In genomic region chr13:74338341-74338740, GRCh38 we compare ENCODE assay signal across 3 cellular contexts.
TF ChIP-seq lines count a peak whose summit lies in the region.

No MANE protein-coding gene starts in this region.

TF ChIP-seq in A549, 52 proteins besides CTCF, POLR2A, EP300 and RAD21 (continued from another document):
- peak; percentile 55 for TF ChIP-seq MAFK (IDR thresholded peaks at IDR 0.05; ENCODE audit: partially characterized antibody)

TF ChIP-seq in GM23338, 12 proteins besides CTCF, POLR2A, EP300 and RAD21 (continued from another document):
- TF ChIP-seq EZH2 (IDR thresholded peaks at IDR 0.05; ENCODE audit: low read depth, unreplicated experiment) (no peak), REST (IDR thresholded peaks at IDR 0.05; ENCODE audit: unreplicated experiment) (no peak), ETS1 (IDR thresholded peaks at IDR 0.05) (no peak), ZNF114 (CRISPR knock-in tag; IDR thresholded peaks at IDR 0.05) (no peak), EZH2phosphoT487 (IDR thresholded peaks at IDR 0.05; ENCODE audit: unreplicated experiment) (no peak), POLR2AphosphoS5 (IDR thresholded peaks at IDR 0.05; ENCODE audit: low read depth) (no peak), NANOG (IDR thresholded peaks at IDR 0.05; ENCODE audit: borderline replicate concordance) (no peak), CREB1 (CRISPR knock-in tag; IDR thresholded peaks at IDR 0.05; ENCODE audit: low read depth) (no peak), STAT1 (IDR thresholded peaks at IDR 0.05; ENCODE audit: unreplicated experiment) (no peak), JUNB (IDR thresholded peaks at IDR 0.05; ENCODE audit: unreplicated experiment) (no peak), ZNF462 (CRISPR knock-in tag; IDR thresholded peaks at IDR 0.05) (no peak)

TF ChIP-seq in K562, 482 proteins besides CTCF, POLR2A, EP300 and RAD21:
- TF ChIP-seq ZNF398 (CRISPR knock-in tag; IDR thresholded peaks at IDR 0.05) (no peak), ZFP91 (CRISPR knock-in tag; IDR thresholded peaks at IDR 0.05) (no peak), ZNF445 (CRISPR knock-in tag; IDR thresholded peaks at IDR 0.05; ENCODE audit: low read depth) (no peak), TCF7L2 (IDR thresholded peaks at IDR 0.05; ENCODE audit: low read depth, low read length) (no peak), POLR2B (IDR thresholded peaks at IDR 0.05; ENCODE audit: low read depth, partially characterized antibody) (no peak), ETS2 (tag; IDR thresholded peaks at IDR 0.05; ENCODE audit: borderline replicate concordance, poor library complexity, severe bottlenecking) (no peak), ZNF436 (CRISPR knock-in tag; IDR thresholded peaks at IDR 0.05) (no peak), ZNF316 (IDR thresholded peaks at IDR 0.05) (peak; percentile 41; the same call in 1 of the 2 replicates)
